ENCODE assay signal across 14 cellular contexts in the genomic region with DNA sequence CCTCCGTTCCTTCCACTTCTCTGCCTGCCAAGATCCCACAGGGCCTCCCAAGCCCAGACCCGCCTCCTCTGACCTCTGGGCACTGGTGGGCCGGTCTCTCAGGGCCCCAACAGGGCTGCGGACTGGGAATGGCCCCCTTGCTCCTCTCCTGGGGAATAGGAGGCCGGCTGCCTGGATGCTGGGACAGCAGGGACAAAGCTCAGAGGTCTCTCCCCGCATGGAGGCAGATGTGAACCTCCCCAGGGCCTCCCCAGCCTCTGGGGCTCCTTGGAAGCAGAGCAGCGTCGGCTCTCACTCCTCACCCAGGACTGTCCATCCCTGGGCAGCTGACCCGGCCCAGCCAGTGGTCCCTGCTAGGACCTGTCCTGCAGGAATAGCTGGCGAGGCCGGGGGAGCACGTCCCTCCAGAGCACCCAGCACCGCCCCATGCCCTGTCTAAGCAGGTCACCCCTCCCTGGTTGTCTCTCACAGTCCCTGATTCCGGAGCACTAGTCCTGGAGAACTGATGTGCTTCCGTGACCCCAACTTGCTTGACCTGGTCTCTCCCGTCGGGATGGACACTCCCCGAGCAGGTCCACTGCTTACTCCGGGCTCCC.
"Had no signal": no experiment of that assay in that cellular context is flagged by ENCODE, and none has a peak within 500 bp of the region (broad histone marks: within the 10 kb centered on the region; RNA-seq: fewer than 3 reads in every experiment).

No MANE protein-coding gene starts in this region.

- H3K27ac Mint-ChIP-seq: activated CD4-positive, alpha-beta T cell treated with anti-CD3 and anti-CD28 coated beads for 36 hours; activated CD8-positive, alpha-beta T cell treated with anti-CD3 and anti-CD28 coated beads for 36 hours; activated T-helper 17 cell treated with anti-CD3 and anti-CD28 coated beads, Interleukin-2, amount 50 U/mL, for 72 hours; dendritic cell treated with granulocyte-macrophage colony-stimulating factor and Interleukin-4, amounts not matched to agents 40 ng/mL and 50 ng/mL, for 4 days; natural killer cell had no signal

- DNase-seq: activated CD4-positive, alpha-beta T cell treated with anti-CD3 and anti-CD28 coated beads for 36 hours; activated CD8-positive, alpha-beta T cell treated with anti-CD3 and anti-CD28 coated beads for 36 hours; activated naive CD4-positive, alpha-beta T cell treated with anti-CD3 and anti-CD28 coated beads, Interleukin-2, amount 50 U/mL, for 16 hours; adrenal gland; hypothalamus; natural killer cell; SJCRH30 had no signal

- H3K27me3 ChIP-seq: adrenal gland, ovary had no signal

- H3K27ac ChIP-seq: adrenal gland, SJCRH30, skin epidermis, tibial artery had no signal

- ATAC-seq: activated CD4-positive, alpha-beta T cell treated with anti-CD3 and anti-CD28 coated beads for 36 hours; activated CD8-positive, alpha-beta T cell treated with anti-CD3 and anti-CD28 coated beads for 36 hours; activated T-helper 17 cell treated with anti-CD3 and anti-CD28 coated beads, Interleukin-2, amount 50 U/mL, for 72 hours; mucosa of descending colon; natural killer cell had no signal

- H3K9me3 Mint-ChIP-seq: activated T-helper 17 cell treated with anti-CD3 and anti-CD28 coated beads, Interleukin-2, amount 50 U/mL, for 72 hours; dendritic cell treated with granulocyte-macrophage colony-stimulating factor and Interleukin-4, amounts not matched to agents 40 ng/mL and 50 ng/mL, for 4 days had no signal

- H3K9me3 ChIP-seq: adrenal gland, mucosa of descending colon, ovary, SJCRH30, tibial artery had no signal

- H3K4me1 Mint-ChIP-seq: activated CD4-positive, alpha-beta T cell treated with anti-CD3 and anti-CD28 coated beads for 36 hours; activated T-helper 17 cell treated with anti-CD3 and anti-CD28 coated beads, Interleukin-2, amount 50 U/mL, for 72 hours; natural killer cell had no signal

- H3K4me1 ChIP-seq: adrenal gland, SJCRH30, tibial artery had no signal

- H3K4me3 Mint-ChIP-seq: activated CD4-positive, alpha-beta T cell treated with anti-CD3 and anti-CD28 coated beads for 36 hours; activated CD8-positive, alpha-beta T cell treated with anti-CD3 and anti-CD28 coated beads for 36 hours; activated T-helper 17 cell treated with anti-CD3 and anti-CD28 coated beads, Interleukin-2, amount 50 U/mL, for 72 hours; dendritic cell treated with granulocyte-macrophage colony-stimulating factor and Interleukin-4, amounts not matched to agents 40 ng/mL and 50 ng/mL, for 4 days; natural killer cell had no signal

- H3K4me3 ChIP-seq: adrenal gland, lung, mucosa of descending colon, ovary, SJCRH30, skin epidermis, tibial artery had no signal

- H3K36me3 Mint-ChIP-seq: natural killer cell had no signal

- H3K27me3 Mint-ChIP-seq: activated CD4-positive, alpha-beta T cell treated with anti-CD3 and anti-CD28 coated beads for 36 hours; activated CD8-positive, alpha-beta T cell treated with anti-CD3 and anti-CD28 coated beads for 36 hours; activated T-helper 17 cell treated with anti-CD3 and anti-CD28 coated beads, Interleukin-2, amount 50 U/mL, for 72 hours had no signal

- H3K36me3 ChIP-seq: adrenal gland, ovary, SJCRH30, tibial artery had no signal
